Comparison of ENCODE assay signal across 1 cellular context in the genomic region with DNA sequence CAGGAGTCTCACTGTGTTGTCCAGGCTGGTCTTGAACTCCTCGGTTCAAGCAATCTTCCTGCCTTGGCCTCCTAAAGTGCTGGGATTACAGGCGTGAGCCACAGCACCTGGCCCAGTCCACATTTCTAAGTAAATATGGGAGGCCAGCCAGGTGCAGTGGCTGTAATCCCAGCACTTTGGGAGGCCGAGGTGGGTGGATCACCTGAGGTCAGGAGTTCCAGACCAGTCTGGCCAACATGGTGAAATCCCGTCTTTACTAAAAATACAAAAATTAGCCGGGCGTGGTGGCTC.
A peak's percentile ranks its signal among the peaks of the same experiment; 100 is the strongest.
TF ChIP-seq lines count a peak whose summit lies in the region.

No MANE protein-coding gene starts in this region.

TF ChIP-seq in liver, 16 proteins besides CTCF, POLR2A, EP300 and RAD21:
- TF ChIP-seq JUND (IDR thresholded peaks at IDR 0.05) (peak in 1 of 2 donors; percentile 48), RXRA (IDR thresholded peaks at IDR 0.05) (peak; percentile 85), HNF4A (conservative IDR thresholded peaks at IDR 0.05) (peak; percentile 55 to 65), NR2F2 (IDR thresholded peaks at IDR 0.05) (peak; percentile 40), YY1 (IDR thresholded peaks at IDR 0.05) (peak; percentile 36), GABPA (IDR thresholded peaks at IDR 0.05 in 1 of 2, conservative IDR thresholded peaks at IDR 0.05 in 1 of 2) (peak in 1 of 2 donors; percentile 30), SP1 (IDR thresholded peaks at IDR 0.05) (peak; percentile 32), FOXA2 (IDR thresholded peaks at IDR 0.05) (peak; percentile 74), FOXA1 (IDR thresholded peaks at IDR 0.05) (peak; percentile 72), EGR1 (IDR thresholded peaks at IDR 0.05; ENCODE audit: low read depth in 2 of 2) (peak in 1 of 2 donors; percentile 53)
- TF ChIP-seq, protein P1, sequence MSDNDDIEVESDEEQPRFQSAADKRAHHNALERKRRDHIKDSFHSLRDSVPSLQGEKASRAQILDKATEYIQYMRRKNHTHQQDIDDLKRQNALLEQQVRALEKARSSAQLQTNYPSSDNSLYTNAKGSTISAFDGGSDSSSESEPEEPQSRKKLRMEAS (IDR thresholded peaks at IDR 0.05) = peak; percentile 48
- TF ChIP-seq, protein P2, sequence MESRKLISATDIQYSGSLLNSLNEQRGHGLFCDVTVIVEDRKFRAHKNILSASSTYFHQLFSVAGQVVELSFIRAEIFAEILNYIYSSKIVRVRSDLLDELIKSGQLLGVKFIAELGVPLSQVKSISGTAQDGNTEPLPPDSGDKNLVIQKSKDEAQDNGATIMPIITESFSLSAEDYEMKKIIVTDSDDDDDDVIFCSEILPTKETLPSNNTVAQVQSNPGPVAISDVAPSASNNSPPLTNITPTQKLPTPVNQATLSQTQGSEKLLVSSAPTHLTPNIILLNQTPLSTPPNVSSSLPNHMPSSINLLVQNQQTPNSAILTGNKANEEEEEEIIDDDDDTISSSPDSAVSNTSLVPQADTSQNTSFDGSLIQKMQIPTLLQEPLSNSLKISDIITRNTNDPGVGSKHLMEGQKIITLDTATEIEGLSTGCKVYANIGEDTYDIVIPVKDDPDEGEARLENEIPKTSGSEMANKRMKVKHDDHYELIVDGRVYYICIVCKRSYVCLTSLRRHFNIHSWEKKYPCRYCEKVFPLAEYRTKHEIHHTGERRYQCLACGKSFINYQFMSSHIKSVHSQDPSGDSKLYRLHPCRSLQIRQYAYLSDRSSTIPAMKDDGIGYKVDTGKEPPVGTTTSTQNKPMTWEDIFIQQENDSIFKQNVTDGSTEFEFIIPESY (IDR thresholded peaks at IDR 0.05) = peak; percentile 29
